In the genomic region with DNA sequence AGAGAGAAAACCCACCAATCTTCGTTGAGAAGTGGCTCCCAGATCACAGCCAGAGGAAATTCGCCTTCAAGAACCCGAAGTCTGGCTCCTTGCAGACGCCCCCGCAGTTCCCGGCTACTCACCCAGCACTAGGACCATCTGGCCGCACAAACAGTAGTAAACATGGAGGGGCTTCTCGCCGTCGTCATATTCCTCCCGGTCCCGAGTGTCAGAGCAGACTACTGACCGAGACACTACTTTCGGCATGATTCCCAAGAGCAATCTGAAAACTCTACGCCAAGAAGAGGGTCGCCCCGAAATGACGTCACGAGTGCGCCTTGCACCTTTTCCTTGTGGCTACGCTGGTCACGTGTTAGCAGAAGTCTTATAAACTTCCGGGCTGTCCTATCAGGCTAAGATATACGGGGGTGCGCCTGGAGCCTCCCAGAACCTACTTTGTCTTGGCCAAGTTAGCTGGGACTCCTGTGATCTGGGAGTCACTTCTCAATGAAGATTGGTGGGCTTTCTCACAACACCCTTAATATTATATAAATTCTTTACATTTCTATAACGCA, we compare ENCODE assay signal across 8 cellular contexts. TPM values are rescaled to one million over a fixed set of nuclear protein-coding genes. Genes with fewer than 3 reads are reported as not detected.
DNase-seq lines count a peak whose midpoint lies in the region; ATAC-seq and TF ChIP-seq lines count a peak whose summit lies in the region.

A gene (minus strand): TSS at position 300 of the 554 bp plus-strand sequence. CDS start 54 bp downstream, at position 246.

- peak; percentile 72 for DNase-seq in DMS79 treated with DMSO at 0.1 percent for 48 hours (lab: John Stamatoyannopoulos, UW)
- DNase-seq in GOT3 (lab: John Stamatoyannopoulos, UW), result peak; percentile 17
- DNase-seq in LoVo (ENCODE audit: low spot score), result peak; percentile 82
- DNase-seq in RWPE1 (ENCODE audit: low spot score), result peak; percentile 80
- DNase-seq in activated T-helper 1 cell treated with anti-CD3 and anti-CD28 coated beads, Interleukin-2, amount 50 U/mL, for 16 hours (ENCODE audit: low read depth in 1 of 2, low spot score in 1 of 2), result peak; percentile 64 to 67
- peak; percentile 93 for DNase-seq in fibroblast of mammary gland (ENCODE audit: low read depth)
- DNase-seq in naive thymus-derived CD8-positive, alpha-beta T cell, result peak; percentile 61 to 92 (median 82)
- DNase-seq in stimulated activated naive B cell treated with anti-CD40 and anti-IgM and Interleukin-4, amounts not matched to agents 10 μg/mL and 1 μg/mL and 100 μg/mL, for 72 hours, result peak; percentile 75

- CTCF ChIA-PET in RWPE1 (lab: Yijun Ruan, JAX), result no interaction called here

- peak; percentile 95 to 98 for ATAC-seq in naive thymus-derived CD8-positive, alpha-beta T cell
- peak; percentile 98 to 99 for ATAC-seq in stimulated activated naive B cell treated with anti-CD40 and anti-IgM and Interleukin-4, amounts not matched to agents 10 μg/mL and 1 μg/mL and 100 μg/mL, for 72 hours (replicated peaks)

- peaks cover 0 to 19% (median under 1%) of the 10 kb centered on the region in 3 donors for H3K36me3 Mint-ChIP-seq in naive thymus-derived CD8-positive, alpha-beta T cell
- peaks cover 2 to 5% of the 10 kb centered on the region in 2 donors for H3K36me3 Mint-ChIP-seq in stimulated activated naive B cell treated with anti-CD40 and anti-IgM and Interleukin-4, amounts not matched to agents 10 μg/mL and 1 μg/mL and 100 μg/mL, for 72 hours

- H3K27ac ChIP-seq in RWPE1, result peak within 1 kb of the TSS; percentile 60

- H3K4me3 ChIP-seq in fibroblast of mammary gland (ENCODE audit: control insufficient read depth, low read depth, low read length), result peak within 1 kb of the TSS; percentile 70

- no peaks in the 10 kb centered on the region for H3K27me3 Mint-ChIP-seq in naive thymus-derived CD8-positive, alpha-beta T cell
- H3K27me3 Mint-ChIP-seq in stimulated activated naive B cell treated with anti-CD40 and anti-IgM and Interleukin-4, amounts not matched to agents 10 μg/mL and 1 μg/mL and 100 μg/mL, for 72 hours, result peaks cover 0 to 7% of the 10 kb centered on the region in 2 donors

- peaks cover 7 to 30% (median 24%) of the 10 kb centered on the region in 4 donors for H3K4me1 Mint-ChIP-seq in naive thymus-derived CD8-positive, alpha-beta T cell
- peaks cover 2 to 19% of the 10 kb centered on the region in 2 donors for H3K4me1 Mint-ChIP-seq in stimulated activated naive B cell treated with anti-CD40 and anti-IgM and Interleukin-4, amounts not matched to agents 10 μg/mL and 1 μg/mL and 100 μg/mL, for 72 hours

- POLR2A ChIA-PET in RWPE1 (lab: Yijun Ruan, JAX; ENCODE audit: low non-redundant PET), result interaction anchor here (0.6 kb wide), 1 partner anchor 36 kb away, joined by 5 read pairs; no protein-coding TSS in a partner anchor
- POLR2A ChIA-PET in naive thymus-derived CD8-positive, alpha-beta T cell (lab: Charles Lee), result interaction anchor here (0.6 to 1.6 kb wide), 4 partner anchors 9 to 40 kb away, joined by 3 to 7 read pairs (median 4); a partner anchor contains a TSS

- TF ChIP-seq CTCF in RWPE1 (conservative IDR thresholded peaks at IDR 0.05; ENCODE audit: low read depth) (no peak), fibroblast of mammary gland (conservative IDR thresholded peaks at IDR 0.05; ENCODE audit: control insufficient read depth, insufficient read depth, low read depth, low read length) (no peak)

- peak within 1 kb of the TSS; percentile 87 to 97 (median 94) for H3K4me3 Mint-ChIP-seq in naive thymus-derived CD8-positive, alpha-beta T cell
- peak within 1 kb of the TSS; percentile 90 to 91 for H3K4me3 Mint-ChIP-seq in stimulated activated naive B cell treated with anti-CD40 and anti-IgM and Interleukin-4, amounts not matched to agents 10 μg/mL and 1 μg/mL and 100 μg/mL, for 72 hours

- peak within 1 kb of the TSS; percentile 87 to 98 (median 94) for H3K27ac Mint-ChIP-seq in naive thymus-derived CD8-positive, alpha-beta T cell
- peak within 1 kb of the TSS; percentile 92 for H3K27ac Mint-ChIP-seq in stimulated activated naive B cell treated with anti-CD40 and anti-IgM and Interleukin-4, amounts not matched to agents 10 μg/mL and 1 μg/mL and 100 μg/mL, for 72 hours

- H3K9me3 Mint-ChIP-seq in naive thymus-derived CD8-positive, alpha-beta T cell, result peaks cover 0 to 7% (median 0%) of the 10 kb centered on the region in 9 donors
- no peaks in the 10 kb centered on the region for H3K9me3 Mint-ChIP-seq in stimulated activated naive B cell treated with anti-CD40 and anti-IgM and Interleukin-4, amounts not matched to agents 10 μg/mL and 1 μg/mL and 100 μg/mL, for 72 hours

RNA-seq across cellular contexts. Expression of the gene that starts here (rescaled TPM):
- total RNA-seq in naive thymus-derived CD8-positive, alpha-beta T cell, result 10 to 100 TPM; 24.9 to 25.7 TPM
- polyA plus RNA-seq in naive thymus-derived CD8-positive, alpha-beta T cell, result 10 to 100 TPM; 13.3 to 18.0 (median 15.3) TPM

Comparison
In these comparisons a context has a peak if more than half of its experiments do, and no peak if none do; other contexts are left out.
1. Peak in every context shown above with its lines: DNase-seq, ATAC-seq, H3K4me3 ChIP-seq and H3K27ac ChIP-seq.
2. DNase-seq: peak in every context shown above with its lines; median percentile 93 in fibroblast of mammary gland; 82 in LoVo; 82 in naive thymus-derived CD8-positive, alpha-beta T cell; 80 in RWPE1; 75 in stimulated activated naive B cell treated with anti-CD40 and anti-IgM and Interleukin-4, amounts not matched to agents 10 μg/mL and 1 μg/mL and 100 μg/mL, for 72 hours; 72 in DMS79 treated with DMSO at 0.1 percent for 48 hours; 66 in activated T-helper 1 cell treated with anti-CD3 and anti-CD28 coated beads, Interleukin-2, amount 50 U/mL, for 16 hours; 17 in GOT3.